ENCODE assay signal across 9 cellular contexts in the genomic region with DNA sequence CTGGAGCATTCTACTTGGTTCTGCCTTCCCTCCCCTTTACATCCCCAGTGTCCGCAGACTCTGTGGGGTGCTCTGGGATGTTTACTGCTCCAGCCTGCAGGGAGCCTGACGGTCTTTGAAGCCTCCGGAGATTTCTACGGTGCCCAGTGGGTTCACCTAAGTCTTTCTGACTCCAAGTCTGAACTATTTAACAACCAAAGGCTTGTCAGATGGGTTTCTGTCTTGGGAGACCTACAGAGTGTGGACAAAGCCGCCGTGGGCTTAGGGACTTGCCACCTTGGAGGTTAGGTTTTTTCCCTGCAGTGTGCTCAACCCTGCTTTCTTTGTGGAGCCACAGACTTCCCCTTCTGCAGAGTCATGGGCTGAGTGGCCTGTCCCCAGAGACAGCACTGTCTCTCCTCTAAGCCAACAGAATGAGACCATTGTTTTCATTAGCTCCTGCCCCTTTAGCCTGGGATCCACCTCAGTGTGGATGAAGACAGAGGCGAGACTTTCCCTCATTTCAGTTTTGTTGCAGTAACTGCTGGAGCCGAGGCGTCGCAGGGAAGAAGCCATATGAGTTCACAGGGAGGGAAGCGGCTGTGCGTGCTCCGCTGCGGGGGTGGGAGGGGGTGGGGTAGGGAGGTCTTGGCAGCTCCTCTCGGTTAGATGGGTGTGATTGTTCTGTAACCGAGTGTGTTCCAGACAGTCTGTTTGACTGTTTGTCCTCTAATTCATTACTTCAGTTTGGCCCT.
A peak's percentile ranks its signal among the peaks of the same experiment; 100 is the strongest.
DNase-seq lines count a peak whose midpoint lies in the region; ATAC-seq and TF ChIP-seq lines count a peak whose summit lies in the region.
"Had no signal": no experiment of that assay in that cellular context is flagged by ENCODE, and none has a peak within 500 bp of the region (broad histone marks: within the 10 kb centered on the region; RNA-seq: fewer than 3 reads in every experiment).

No MANE protein-coding gene starts in this region.

- no peaks in the 10 kb centered on the region for H4K20me1 ChIP-seq in OCI-LY7 (ENCODE audit: insufficient read depth, low read length)

- H3K27ac Mint-ChIP-seq in stimulated activated memory B cell treated with anti-CD40 and anti-IgM and Interleukin-4, amounts not matched to agents 10 μg/mL and 1 μg/mL and 100 μg/mL, for 72 hours = no peak overlapping the region
- H3K27ac Mint-ChIP-seq: activated naive CD8-positive, alpha-beta T cell had no signal

- no peak overlapping the region for H2AFZ ChIP-seq in OCI-LY7 (ENCODE audit: low read length)

- no peaks in the 10 kb centered on the region for H3K9me3 ChIP-seq in OCI-LY7 (ENCODE audit: low read length)

- H3K36me3 ChIP-seq in OCI-LY7 (ENCODE audit: insufficient read depth, low read length) = no peaks in the 10 kb centered on the region

- H3K4me1 ChIP-seq in OCI-LY7 (ENCODE audit: insufficient read depth, low read length, poor library complexity, severe bottlenecking) = no peaks in the 10 kb centered on the region

- POLR2A ChIA-PET in OCI-LY7 (lab: Charles Lee) = interaction anchor here (1.1 kb wide), 1 partner anchor 22 kb away, joined by 3 read pairs; no protein-coding TSS in a partner anchor

- H3K79me2 ChIP-seq in OCI-LY7 (ENCODE audit: insufficient read depth, low read depth, low read length) = no peaks in the 10 kb centered on the region

- no peaks in the 10 kb centered on the region for H3K36me3 Mint-ChIP-seq in stimulated activated memory B cell treated with anti-CD40 and anti-IgM and Interleukin-4, amounts not matched to agents 10 μg/mL and 1 μg/mL and 100 μg/mL, for 72 hours
- H3K36me3 Mint-ChIP-seq: activated naive CD8-positive, alpha-beta T cell had no signal

- H3K9me3 Mint-ChIP-seq in stimulated activated memory B cell treated with anti-CD40 and anti-IgM and Interleukin-4, amounts not matched to agents 10 μg/mL and 1 μg/mL and 100 μg/mL, for 72 hours = no peaks in the 10 kb centered on the region

- TF ChIP-seq CTCF in fibroblast of pulmonary artery (IDR thresholded peaks at IDR 0.05; ENCODE audit: low read length, missing control alignments) (no peak), OCI-LY7 (conservative IDR thresholded peaks at IDR 0.05; ENCODE audit: low read length) (no peak)

- peak overlapping the region; percentile 44 for H3K4me3 Mint-ChIP-seq in stimulated activated memory B cell treated with anti-CD40 and anti-IgM and Interleukin-4, amounts not matched to agents 10 μg/mL and 1 μg/mL and 100 μg/mL, for 72 hours
- H3K4me3 Mint-ChIP-seq: activated naive CD8-positive, alpha-beta T cell had no signal

- BruUV-seq in OCI-LY7 (replicated peaks; lab: Mats Ljungman, UMichigan) = no TSS peak

- H3K27me3 Mint-ChIP-seq in stimulated activated memory B cell treated with anti-CD40 and anti-IgM and Interleukin-4, amounts not matched to agents 10 μg/mL and 1 μg/mL and 100 μg/mL, for 72 hours = peaks cover 19% of the 10 kb centered on the region

- ATAC-seq in GM19467 (IDR thresholded peaks at IDR 0.05; ENCODE audit: unreplicated experiment) (peak; percentile 37), HG03442 (IDR thresholded peaks at IDR 0.05; ENCODE audit: unreplicated experiment) (peak; percentile 57)
- peak; percentile 83 for ATAC-seq in stimulated activated memory B cell treated with anti-CD40 and anti-IgM and Interleukin-4, amounts not matched to agents 10 μg/mL and 1 μg/mL and 100 μg/mL, for 72 hours

- no peaks in the 10 kb centered on the region for H3K9me2 ChIP-seq in OCI-LY7 (ENCODE audit: insufficient read depth, low read length)

- CTCF ChIA-PET in OCI-LY7 (lab: Charles Lee; ENCODE audit: unreplicated experiment) = no interaction called here

- peak in 9 of 14 donors; percentile 9 to 64 (median 31) for DNase-seq in C1 segment of cervical spinal cord (lab: John Stamatoyannopoulos, UW)
- DNase-seq in fibroblast of pulmonary artery (ENCODE audit: low read depth) = peak; percentile 63
- no peak for DNase-seq in NCI-H2196 treated with DMSO at 0.1 percent for 48 hours (lab: John Stamatoyannopoulos, UW; ENCODE audit: unreplicated experiment)
- DNase-seq in activated gamma-delta T cell treated with Interleukin-2 at 50 U/mL for 16 hours = no peak
- DNase-seq in OCI-LY7 (ENCODE audit: low spot score) = no peak

- H3K4me2 ChIP-seq in OCI-LY7 (ENCODE audit: low read length) = no peak overlapping the region

- H3K4me3 ChIP-seq in fibroblast of pulmonary artery (replicated peaks; ENCODE audit: low read depth, low read length) (no peak overlapping the region), OCI-LY7 (ENCODE audit: low read depth, low read length, poor library complexity, severe bottlenecking) (no peak overlapping the region)

- peaks cover 18% of the 10 kb centered on the region for H3K4me1 Mint-ChIP-seq in stimulated activated memory B cell treated with anti-CD40 and anti-IgM and Interleukin-4, amounts not matched to agents 10 μg/mL and 1 μg/mL and 100 μg/mL, for 72 hours

- intact Hi-C loops in OCI-LY7 (cut with micrococcal nuclease; ENCODE audit: unreplicated experiment) = no loop called here

- no peak overlapping the region for H3K27ac ChIP-seq in OCI-LY7 (ENCODE audit: low read depth, low read length, poor library complexity, severe bottlenecking)

Comparison
In these comparisons a context has a peak if more than half of its experiments do, and no peak if none do; other contexts are left out.
1. DNase-seq: peak in C1 segment of cervical spinal cord (9 of 14) and fibroblast of pulmonary artery (single experiment); none in NCI-H2196 treated with DMSO at 0.1 percent for 48 hours (single experiment), activated gamma-delta T cell treated with Interleukin-2 at 50 U/mL for 16 hours (single experiment) and OCI-LY7 (single experiment).
2. Peak in every context shown above with its lines, with median percentiles within 50 percentile points of each other: ATAC-seq.